In the genomic region with DNA sequence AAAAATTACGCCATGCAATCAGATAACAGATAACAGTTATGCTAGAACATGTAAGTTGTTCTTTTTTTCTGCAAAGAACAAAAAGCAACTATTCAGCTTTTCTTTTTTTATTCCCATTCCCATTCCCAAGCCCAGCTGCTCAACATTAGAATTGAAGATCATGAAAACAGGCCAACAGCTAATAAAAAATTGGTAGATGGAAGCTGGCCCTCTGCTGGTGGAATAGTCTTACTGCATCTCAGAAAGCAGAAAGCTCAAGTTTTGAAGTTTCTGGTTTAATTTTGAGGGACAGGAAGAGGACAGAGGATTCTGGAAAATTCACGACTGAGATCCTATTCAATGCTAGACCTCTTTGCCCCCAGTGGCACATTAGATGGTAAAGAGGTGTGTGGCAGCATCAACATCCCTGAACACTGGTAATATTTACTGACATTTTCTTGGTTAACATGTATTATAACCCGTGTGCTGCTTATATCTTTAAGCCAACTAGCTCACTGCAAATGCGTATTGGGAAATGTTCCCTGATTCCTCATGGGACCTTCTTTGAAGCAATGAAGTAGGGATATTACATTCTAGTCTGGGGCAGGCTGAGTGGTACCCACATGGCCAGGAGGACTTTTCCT, we compare ENCODE assay signal across 8 cellular contexts.
DNase-seq lines count a peak whose midpoint lies in the region; ATAC-seq, FAIRE-seq and TF ChIP-seq lines count a peak whose summit lies in the region.

No MANE protein-coding gene starts in this region.

- H3K4me2 ChIP-seq in K562 (ENCODE audit: insufficient read depth, low read length) = no peak overlapping the region

- TF ChIP-seq POLR2A in K562 (conservative IDR thresholded peaks at IDR 0.05) = no peak

- peak; percentile 23 to 66 (median 64); a peak in 5 of 6 replicates for TF ChIP-seq CTCF in K562 (IDR thresholded peaks at IDR 0.05 in 2 of 3, conservative IDR thresholded peaks at IDR 0.05 in 1 of 3; ENCODE audit: insufficient read depth in 2 of 3, low read depth in 1 of 3, low read length in 3 of 3)
- peak; percentile 50 for TF ChIP-seq CTCF in lung (IDR thresholded peaks at IDR 0.05; ENCODE audit: control extremely low read depth, extremely low read depth)

- no peaks in the 10 kb centered on the region for H3K9me1 ChIP-seq in K562 (ENCODE audit: control insufficient read depth, insufficient read depth, low read length)

- H3K79me2 ChIP-seq in K562 (ENCODE audit: control insufficient read depth, insufficient read depth, low read length) = no peaks in the 10 kb centered on the region

- peak; percentile 40 to 51 for TF ChIP-seq RAD21 in K562 (CRISPR knock-in tag; conservative IDR thresholded peaks at IDR 0.05 in 1 of 2, IDR thresholded peaks at IDR 0.05 in 1 of 2)

- H3K4me3 ChIP-seq in K562 (no peak overlapping the region), lung (no peak overlapping the region)

- H3K9ac ChIP-seq in K562 (ENCODE audit: insufficient read depth in 1 of 2, low read depth in 2 of 2, low read length in 2 of 2) = no peak overlapping the region

- peak; percentile 7 for DNase-seq in NCI-H2196 (lab: John Stamatoyannopoulos, UW; ENCODE audit: unreplicated experiment)
- no peak for DNase-seq in NCI-H2196 treated with DMSO at 0.1 percent for 48 hours (lab: John Stamatoyannopoulos, UW; ENCODE audit: unreplicated experiment)
- peak; percentile 38 for DNase-seq in NAMALWA (ENCODE audit: low spot score)
- DNase-seq in K562 (ENCODE audit: extremely low read depth in 1 of 4, low spot score in 3 of 4) = peak; percentile 6 to 33 (median 24)
- no peak for DNase-seq in lung (ENCODE audit: low spot score)
- DNase-seq in T-helper 9 cell = no peak
- DNase-seq in COR-L47 (lab: John Stamatoyannopoulos, UW) = no peak

- no peak overlapping the region for H2AFZ ChIP-seq in K562 (ENCODE audit: low read depth, low read length)

- WGBS in K562 (ENCODE audit: insufficient coverage, low coverage, missing lambda C conversion rate) = 10% methylated on average over 4 of the region's 4 CpGs
- 58 to 64% methylated on average over 4 of the region's 4 CpGs for WGBS in lung, 2 donors

- no peaks in the 10 kb centered on the region for H3K4me1 ChIP-seq in K562 (replicated peaks in 1 of 2; ENCODE audit: control insufficient read depth in 2 of 2, insufficient read depth in 2 of 2, low read length in 2 of 2)
- H3K4me1 ChIP-seq in lung (ENCODE audit: control insufficient read depth in 2 of 2, insufficient read depth in 2 of 2, low read length in 2 of 2) = no peaks in the 10 kb centered on the region

- no peak for ATAC-seq in K562
- no peak for ATAC-seq in lung (ENCODE audit: insufficient read depth, low FRiP score)
- ATAC-seq in GM21515 (IDR thresholded peaks at IDR 0.05; ENCODE audit: unreplicated experiment) = no peak

- H3K9me3 ChIP-seq in K562 (replicated peaks; ENCODE audit: control insufficient read depth, insufficient read depth, low read depth, low read length) = no peaks in the 10 kb centered on the region
- peaks cover 0 to 3% of the 10 kb centered on the region in 2 donors for H3K9me3 ChIP-seq in lung (ENCODE audit: control insufficient read depth in 2 of 2, insufficient read depth in 1 of 2, low read length in 1 of 2)

- H4K20me1 ChIP-seq in K562 (replicated peaks; ENCODE audit: control insufficient read depth, insufficient read depth, low read length) = no peaks in the 10 kb centered on the region

- peak; percentile 35 for FAIRE-seq in K562 (lab: Jason Lieb, UNC)

- no peaks in the 10 kb centered on the region for H3K36me3 ChIP-seq in K562 (ENCODE audit: control insufficient read depth, insufficient read depth, low read length)
- no peaks in the 10 kb centered on the region for H3K36me3 ChIP-seq in lung (ENCODE audit: control insufficient read depth in 2 of 2, insufficient read depth in 2 of 2, low read length in 2 of 2)

- CTCF ChIA-PET in K562 (lab: Yijun Ruan, JAX; ENCODE audit: low intra/inter-chr PET ratio) = no interaction called here

- in situ Hi-C loops in K562 (cut with MboI) = no loop called here

- H3K27me3 ChIP-seq in K562 (ENCODE audit: control insufficient read depth in 2 of 2, insufficient read depth in 2 of 2, low read length in 2 of 2) (no peaks in the 10 kb centered on the region), lung (ENCODE audit: control insufficient read depth, insufficient read depth) (peaks cover 20% of the 10 kb centered on the region)

- TF ChIP-seq EP300 in K562 (IDR thresholded peaks at IDR 0.05; ENCODE audit: low read length) = no peak

- intact Hi-C loops in K562 (cut with micrococcal nuclease) = loop anchor here (5.0 kb wide), 1 partner anchor 1249 kb away; no protein-coding TSS in a partner anchor

- POLR2A ChIA-PET in K562 (lab: Yijun Ruan, JAX) = interaction anchor here (0.6 kb wide), 1 partner anchor 784 kb away, joined by 3 read pairs; no protein-coding TSS in a partner anchor

- no TSS peak for BruUV-seq in K562 (replicated peaks; lab: Mats Ljungman, UMichigan)

- H3K27ac ChIP-seq in K562 (ENCODE audit: extremely low read depth, low read depth, low read length) (no peak overlapping the region), lung (ENCODE audit: low read depth in 1 of 2, low read length in 1 of 2) (no peak overlapping the region)

TF ChIP-seq in K562, 482 proteins besides CTCF, POLR2A, EP300 and RAD21 (continues in another document):
- TF ChIP-seq, protein P1, sequence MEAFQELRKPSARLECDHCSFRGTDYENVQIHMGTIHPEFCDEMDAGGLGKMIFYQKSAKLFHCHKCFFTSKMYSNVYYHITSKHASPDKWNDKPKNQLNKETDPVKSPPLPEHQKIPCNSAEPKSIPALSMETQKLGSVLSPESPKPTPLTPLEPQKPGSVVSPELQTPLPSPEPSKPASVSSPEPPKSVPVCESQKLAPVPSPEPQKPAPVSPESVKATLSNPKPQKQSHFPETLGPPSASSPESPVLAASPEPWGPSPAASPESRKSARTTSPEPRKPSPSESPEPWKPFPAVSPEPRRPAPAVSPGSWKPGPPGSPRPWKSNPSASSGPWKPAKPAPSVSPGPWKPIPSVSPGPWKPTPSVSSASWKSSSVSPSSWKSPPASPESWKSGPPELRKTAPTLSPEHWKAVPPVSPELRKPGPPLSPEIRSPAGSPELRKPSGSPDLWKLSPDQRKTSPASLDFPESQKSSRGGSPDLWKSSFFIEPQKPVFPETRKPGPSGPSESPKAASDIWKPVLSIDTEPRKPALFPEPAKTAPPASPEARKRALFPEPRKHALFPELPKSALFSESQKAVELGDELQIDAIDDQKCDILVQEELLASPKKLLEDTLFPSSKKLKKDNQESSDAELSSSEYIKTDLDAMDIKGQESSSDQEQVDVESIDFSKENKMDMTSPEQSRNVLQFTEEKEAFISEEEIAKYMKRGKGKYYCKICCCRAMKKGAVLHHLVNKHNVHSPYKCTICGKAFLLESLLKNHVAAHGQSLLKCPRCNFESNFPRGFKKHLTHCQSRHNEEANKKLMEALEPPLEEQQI (IDR thresholded peaks at IDR 0.05) = no peak
- TF ChIP-seq C11orf30 (IDR thresholded peaks at IDR 0.05; ENCODE audit: low read depth) (no peak), PPARD (CRISPR knock-in tag; IDR thresholded peaks at IDR 0.05) (no peak)
- TF ChIP-seq, protein P2, sequence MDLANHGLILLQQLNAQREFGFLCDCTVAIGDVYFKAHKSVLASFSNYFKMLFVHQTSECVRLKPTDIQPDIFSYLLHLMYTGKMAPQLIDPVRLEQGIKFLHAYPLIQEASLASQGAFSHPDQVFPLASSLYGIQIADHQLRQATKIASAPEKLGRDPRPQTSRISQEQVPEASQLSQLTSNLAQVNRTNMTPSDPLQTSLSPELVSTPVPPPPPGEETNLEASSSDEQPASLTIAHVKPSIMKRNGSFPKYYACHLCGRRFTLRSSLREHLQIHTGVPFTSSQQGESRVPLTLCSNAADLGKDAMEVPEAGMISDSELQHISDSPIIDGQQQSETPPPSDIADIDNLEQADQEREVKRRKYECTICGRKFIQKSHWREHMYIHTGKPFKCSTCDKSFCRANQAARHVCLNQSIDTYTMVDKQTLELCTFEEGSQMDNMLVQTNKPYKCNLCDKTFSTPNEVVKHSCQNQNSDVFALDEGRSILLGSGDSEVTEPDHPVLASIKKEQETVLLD (IDR thresholded peaks at IDR 0.05) = no peak
- TF ChIP-seq, protein P3, sequence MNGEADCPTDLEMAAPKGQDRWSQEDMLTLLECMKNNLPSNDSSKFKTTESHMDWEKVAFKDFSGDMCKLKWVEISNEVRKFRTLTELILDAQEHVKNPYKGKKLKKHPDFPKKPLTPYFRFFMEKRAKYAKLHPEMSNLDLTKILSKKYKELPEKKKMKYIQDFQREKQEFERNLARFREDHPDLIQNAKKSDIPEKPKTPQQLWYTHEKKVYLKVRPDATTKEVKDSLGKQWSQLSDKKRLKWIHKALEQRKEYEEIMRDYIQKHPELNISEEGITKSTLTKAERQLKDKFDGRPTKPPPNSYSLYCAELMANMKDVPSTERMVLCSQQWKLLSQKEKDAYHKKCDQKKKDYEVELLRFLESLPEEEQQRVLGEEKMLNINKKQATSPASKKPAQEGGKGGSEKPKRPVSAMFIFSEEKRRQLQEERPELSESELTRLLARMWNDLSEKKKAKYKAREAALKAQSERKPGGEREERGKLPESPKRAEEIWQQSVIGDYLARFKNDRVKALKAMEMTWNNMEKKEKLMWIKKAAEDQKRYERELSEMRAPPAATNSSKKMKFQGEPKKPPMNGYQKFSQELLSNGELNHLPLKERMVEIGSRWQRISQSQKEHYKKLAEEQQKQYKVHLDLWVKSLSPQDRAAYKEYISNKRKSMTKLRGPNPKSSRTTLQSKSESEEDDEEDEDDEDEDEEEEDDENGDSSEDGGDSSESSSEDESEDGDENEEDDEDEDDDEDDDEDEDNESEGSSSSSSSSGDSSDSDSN (IDR thresholded peaks at IDR 0.05; ENCODE audit: borderline replicate concordance in 1 of 2, low read depth in 2 of 2, low read length in 2 of 2) = no peak

Comparison
In these comparisons a context has a peak if more than half of its experiments do, and no peak if none do; other contexts are left out.
1. DNase-seq: peak in NCI-H2196 (single experiment), NAMALWA (single experiment) and K562 (4 of 4); none in NCI-H2196 treated with DMSO at 0.1 percent for 48 hours (single experiment), lung (single experiment), T-helper 9 cell (single experiment) and COR-L47 (single experiment).